In the genomic region with DNA sequence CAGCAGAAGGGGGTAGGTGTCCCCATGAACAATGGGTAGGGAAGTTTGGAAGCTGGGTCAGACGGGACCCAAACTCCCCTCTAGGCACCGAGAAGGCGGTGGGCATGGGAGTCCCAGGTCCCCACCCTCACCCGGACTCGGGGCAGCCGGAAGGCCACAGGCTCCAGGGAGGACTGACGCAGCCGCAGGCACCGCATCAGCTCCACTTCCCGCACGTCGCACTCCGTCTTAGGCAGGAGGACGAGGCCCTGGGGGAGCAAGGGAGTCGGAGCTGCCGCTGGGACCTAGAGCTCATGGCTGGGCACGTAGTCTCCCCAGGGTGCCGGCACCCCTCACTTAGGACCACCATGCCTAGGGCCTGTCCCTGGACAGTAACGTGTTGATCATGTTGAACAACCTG, we compare ENCODE assay signal across 2 cellular contexts.
TF ChIP-seq lines count a peak whose summit lies in the region.

No MANE protein-coding gene starts in this region.

TF ChIP-seq in HepG2, 621 proteins besides CTCF, POLR2A, EP300 and RAD21:
- TF ChIP-seq, protein P1, sequence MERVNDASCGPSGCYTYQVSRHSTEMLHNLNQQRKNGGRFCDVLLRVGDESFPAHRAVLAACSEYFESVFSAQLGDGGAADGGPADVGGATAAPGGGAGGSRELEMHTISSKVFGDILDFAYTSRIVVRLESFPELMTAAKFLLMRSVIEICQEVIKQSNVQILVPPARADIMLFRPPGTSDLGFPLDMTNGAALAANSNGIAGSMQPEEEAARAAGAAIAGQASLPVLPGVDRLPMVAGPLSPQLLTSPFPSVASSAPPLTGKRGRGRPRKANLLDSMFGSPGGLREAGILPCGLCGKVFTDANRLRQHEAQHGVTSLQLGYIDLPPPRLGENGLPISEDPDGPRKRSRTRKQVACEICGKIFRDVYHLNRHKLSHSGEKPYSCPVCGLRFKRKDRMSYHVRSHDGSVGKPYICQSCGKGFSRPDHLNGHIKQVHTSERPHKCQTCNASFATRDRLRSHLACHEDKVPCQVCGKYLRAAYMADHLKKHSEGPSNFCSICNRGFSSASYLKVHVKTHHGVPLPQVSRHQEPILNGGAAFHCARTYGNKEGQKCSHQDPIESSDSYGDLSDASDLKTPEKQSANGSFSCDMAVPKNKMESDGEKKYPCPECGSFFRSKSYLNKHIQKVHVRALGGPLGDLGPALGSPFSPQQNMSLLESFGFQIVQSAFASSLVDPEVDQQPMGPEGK (CRISPR knock-in tag; IDR thresholded peaks at IDR 0.05) = no peak
- TF ChIP-seq AFF4 (CRISPR knock-in tag; IDR thresholded peaks at IDR 0.05) (no peak), EED (CRISPR knock-in tag; IDR thresholded peaks at IDR 0.05) (0 out of 2 replicates have a peak, but pooled peaks have one; percentile 22), PITX1 (CRISPR knock-in tag; IDR thresholded peaks at IDR 0.05) (no peak)
- TF ChIP-seq, protein P2, sequence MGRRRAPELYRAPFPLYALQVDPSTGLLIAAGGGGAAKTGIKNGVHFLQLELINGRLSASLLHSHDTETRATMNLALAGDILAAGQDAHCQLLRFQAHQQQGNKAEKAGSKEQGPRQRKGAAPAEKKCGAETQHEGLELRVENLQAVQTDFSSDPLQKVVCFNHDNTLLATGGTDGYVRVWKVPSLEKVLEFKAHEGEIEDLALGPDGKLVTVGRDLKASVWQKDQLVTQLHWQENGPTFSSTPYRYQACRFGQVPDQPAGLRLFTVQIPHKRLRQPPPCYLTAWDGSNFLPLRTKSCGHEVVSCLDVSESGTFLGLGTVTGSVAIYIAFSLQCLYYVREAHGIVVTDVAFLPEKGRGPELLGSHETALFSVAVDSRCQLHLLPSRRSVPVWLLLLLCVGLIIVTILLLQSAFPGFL (CRISPR knock-in tag; IDR thresholded peaks at IDR 0.05) = no peak

TF ChIP-seq in H1, 55 proteins besides CTCF, POLR2A, EP300 and RAD21:
- TF ChIP-seq CEBPB (IDR thresholded peaks at IDR 0.05; ENCODE audit: low read depth, low read length) = no peak
- TF ChIP-seq, protein P3, sequence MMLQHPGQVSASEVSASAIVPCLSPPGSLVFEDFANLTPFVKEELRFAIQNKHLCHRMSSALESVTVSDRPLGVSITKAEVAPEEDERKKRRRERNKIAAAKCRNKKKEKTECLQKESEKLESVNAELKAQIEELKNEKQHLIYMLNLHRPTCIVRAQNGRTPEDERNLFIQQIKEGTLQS (IDR thresholded peaks at IDR 0.05; ENCODE audit: insufficient read depth, low read depth, low read length) = no peak
- no peak for TF ChIP-seq POU5F1 (IDR thresholded peaks at IDR 0.05; ENCODE audit: low read depth, low read length)
- TF ChIP-seq TBP (IDR thresholded peaks at IDR 0.05; ENCODE audit: low read depth, low read length) = no peak
- no peak for TF ChIP-seq BACH1 (IDR thresholded peaks at IDR 0.05; ENCODE audit: low read length)
- TF ChIP-seq CBX5 (IDR thresholded peaks at IDR 0.05; ENCODE audit: low read depth, low read length) = no peak
- TF ChIP-seq RBBP5 (IDR thresholded peaks at IDR 0.05; ENCODE audit: borderline replicate concordance, low read depth, low read length) = no peak
- TF ChIP-seq EGR1 (IDR thresholded peaks at IDR 0.05; ENCODE audit: borderline replicate concordance, low read depth, low read length) = no peak
- no peak for TF ChIP-seq CBX8 (IDR thresholded peaks at IDR 0.05; ENCODE audit: borderline replicate concordance, low read depth, low read length)
